ENCODE assay signal across 9 cellular contexts in genomic region chrX:150635952-150636351, GRCh38. TPM values are rescaled to one million over a fixed set of nuclear protein-coding genes. Genes with fewer than 3 reads are reported as not detected.
DNase-seq lines count a peak whose midpoint lies in the region; ATAC-seq and TF ChIP-seq lines count a peak whose summit lies in the region.
"Had no signal": no experiment of that assay in that cellular context is flagged by ENCODE, and none has a peak within 500 bp of the region (broad histone marks: within the 10 kb centered on the region; RNA-seq: fewer than 3 reads in every experiment).

No MANE protein-coding gene starts in this region.

- H3K4me3 ChIP-seq in kidney epithelial cell (ENCODE audit: low read depth, low read length): no peak overlapping the region

- ATAC-seq in SK-N-SH treated with all-trans-retinoic acid at 6 μM for 48 hours: peak; percentile 93
- ATAC-seq: HCT116 had no signal

- peak; percentile 48 for DNase-seq in GM13977 (ENCODE audit: low spot score)
- DNase-seq in HCEC 1CT: peak; percentile 66
- peak; percentile 39 for DNase-seq in kidney epithelial cell (ENCODE audit: low read depth)
- no peak for DNase-seq in hypothalamus (lab: John Stamatoyannopoulos, UW)
- DNase-seq in NCI-H146 treated with DMSO at 0.1 percent for 48 hours (lab: John Stamatoyannopoulos, UW; ENCODE audit: unreplicated experiment): no peak
- DNase-seq in DMS 273 (lab: John Stamatoyannopoulos, UW; ENCODE audit: unreplicated experiment): no peak
- DNase-seq in head of caudate nucleus: no peak

- in situ Hi-C loops in GM13977 (cut with MboI; ENCODE audit: low pct_unique_long_range_greater_than_20kb, low sequenced_read_pairs, unreplicated experiment): no loop called here

- no peaks in the 10 kb centered on the region for H3K27me3 ChIP-seq in kidney epithelial cell (ENCODE audit: control insufficient read depth, insufficient read depth, low read length)

- H3K36me3 ChIP-seq in kidney epithelial cell (ENCODE audit: control insufficient read depth, insufficient read depth, low read length): no peaks in the 10 kb centered on the region

- no peak for TF ChIP-seq CTCF in GM13977 (IDR thresholded peaks at IDR 0.05; ENCODE audit: extremely low read depth, insufficient read depth, missing control alignments)
- no peak for TF ChIP-seq CTCF in kidney epithelial cell (IDR thresholded peaks at IDR 0.05; ENCODE audit: insufficient read depth, low read length, poor library complexity, severe bottlenecking)

- intact Hi-C loops in head of caudate nucleus (cut with DNase I): no loop called here

TF ChIP-seq in SK-N-SH treated with all-trans-retinoic acid at 6 μM for 48 hours, 23 proteins besides CTCF, POLR2A, EP300 and RAD21:
- TF ChIP-seq ISL1 (CRISPR knock-in tag; IDR thresholded peaks at IDR 0.05) (peak; percentile 15; the same call in 1 of the 2 replicates), RARB (CRISPR knock-in tag; IDR thresholded peaks at IDR 0.05) (no peak)
TF ChIP-seq in SK-N-SH treated with all-trans-retinoic acid at 6 μM for 48 hours: peak in this region for 1.

RNA-seq across cellular contexts. Expression of gene MTMR1, which starts 57.2 kb away (rescaled TPM):
- 21.6 and 23.8 TPM in 2 replicates for total RNA-seq in kidney epithelial cell

Comparison
In these comparisons a context has a peak if more than half of its experiments do, and no peak if none do; other contexts are left out.
1. DNase-seq: peak in GM13977 (single experiment), HCEC 1CT (single experiment) and kidney epithelial cell (single experiment); none in hypothalamus (0 of 51), NCI-H146 treated with DMSO at 0.1 percent for 48 hours (single experiment), DMS 273 (single experiment) and head of caudate nucleus (0 of 42).